ENCODE assay signal across 8 cellular contexts in genomic region chr10:37813763-37814162, GRCh38.
"Had no signal": no experiment of that assay in that cellular context is flagged by ENCODE, and none has a peak within 500 bp of the region (broad histone marks: within the 10 kb centered on the region; RNA-seq: fewer than 3 reads in every experiment).

No MANE protein-coding gene starts in this region.

- H3K4me3 ChIP-seq: GM12878 had no signal

- ATAC-seq: GM12878 had no signal

- FAIRE-seq: G401.6, GM12878, GM12891, GM12892, GM18507, GM19239 had no signal

- DNase-seq: GDM1, GF-D8 had no signal
